Comparison of ENCODE assay signal across 14 cellular contexts in genomic region chr16:55655709-55656694, GRCh38. TPM values are rescaled to one million over a fixed set of nuclear protein-coding genes. Genes with fewer than 3 reads are reported as not detected.
DNase-seq lines count a peak whose midpoint lies in the region; ATAC-seq, FAIRE-seq and TF ChIP-seq lines count a peak whose summit lies in the region.
"Had no signal": no experiment of that assay in that cellular context is flagged by ENCODE, and none has a peak within 500 bp of the region (broad histone marks: within the 10 kb centered on the region; RNA-seq: fewer than 3 reads in every experiment).

SLC6A2 (plus strand) TSS chr16:55655988; CDS start chr16:55656695, 707 bp downstream.

- DNase-seq in BE2C (peak; percentile 97), SK-N-DZ (ENCODE audit: low spot score) (peak; percentile 94), glutamatergic neuron (peak; percentile 65), mucosa of descending colon (no peak), KBM-7 (no peak), HTR-8/SVneo (ENCODE audit: insufficient read length, low spot score) (no peak), NCI-H2171 treated with DMSO at 0.1 percent for 48 hours (lab: John Stamatoyannopoulos, UW) (no peak)
- DNase-seq in activated CD8-positive, alpha-beta memory T cell treated with anti-CD3 and anti-CD28 coated beads, Interleukin-2, amount 50 U/mL, for 4 hours, result no peak
- DNase-seq: activated CD8-positive, alpha-beta T cell treated with anti-CD3 and anti-CD28 coated beads, Interleukin-2, amount 10 ng/mL, durations not matched to agents 7 days and 5 days; stimulated activated naive CD4-positive, alpha-beta T cell had no signal

- no peak for FAIRE-seq in HTR-8/SVneo (lab: Jason Lieb, UNC)

- peaks cover 49% of the 10 kb centered on the region for H3K36me3 ChIP-seq in BE2C
- no peaks in the 10 kb centered on the region for H3K36me3 ChIP-seq in mucosa of descending colon (ENCODE audit: low read depth)

- peaks cover 25% of the 10 kb centered on the region for H3K27me3 Mint-ChIP-seq in glutamatergic neuron (ENCODE audit: unreplicated experiment)

- ATAC-seq in mucosa of descending colon, result peak; percentile 9
- ATAC-seq: activated CD8-positive, alpha-beta T cell treated with anti-CD3 and anti-CD28 coated beads, Interleukin-2, amount 10 ng/mL, durations not matched to agents 7 days and 5 days had no signal

- H3K9me3 ChIP-seq in BE2C, result no peaks in the 10 kb centered on the region
- H3K9me3 ChIP-seq in mucosa of descending colon, result no peaks in the 10 kb centered on the region

- intact Hi-C loops in mucosa of descending colon (cut with DNase I, micrococcal nuclease), result no loop called here

- H3K4me3 ChIP-seq in BE2C (ENCODE audit: low read depth, low read length), result peak within 1 kb of the TSS; percentile 84
- H3K4me3 ChIP-seq in mucosa of descending colon, result no peak within 1 kb of the TSS

- H3K9me3 Mint-ChIP-seq in glutamatergic neuron (ENCODE audit: unreplicated experiment), result peaks cover 5% of the 10 kb centered on the region
- H3K9me3 Mint-ChIP-seq: central memory CD8-positive, alpha-beta T cell had no signal

- H3K27me3 ChIP-seq in BE2C, result no peaks in the 10 kb centered on the region

- H3K36me3 Mint-ChIP-seq in glutamatergic neuron (ENCODE audit: unreplicated experiment), result no peaks in the 10 kb centered on the region

- peak within 1 kb of the TSS; percentile 81 for H3K4me3 Mint-ChIP-seq in glutamatergic neuron (ENCODE audit: unreplicated experiment)
- H3K4me3 Mint-ChIP-seq: activated CD8-positive, alpha-beta T cell treated with anti-CD3 and anti-CD28 coated beads, Interleukin-2, amount 10 ng/mL, durations not matched to agents 7 days and 5 days; central memory CD8-positive, alpha-beta T cell had no signal

- H3K4me1 Mint-ChIP-seq in glutamatergic neuron (ENCODE audit: low read depth, unreplicated experiment), result peaks cover 2% of the 10 kb centered on the region
- H3K4me1 Mint-ChIP-seq: central memory CD8-positive, alpha-beta T cell had no signal

- no peak within 1 kb of the TSS for H3K27ac Mint-ChIP-seq in glutamatergic neuron (ENCODE audit: unreplicated experiment)
- H3K27ac Mint-ChIP-seq: activated CD8-positive, alpha-beta T cell treated with anti-CD3 and anti-CD28 coated beads, Interleukin-2, amount 10 ng/mL, durations not matched to agents 7 days and 5 days had no signal

- H3K4me1 ChIP-seq in BE2C (peaks cover 34% of the 10 kb centered on the region), mucosa of descending colon (ENCODE audit: low read depth) (no peaks in the 10 kb centered on the region)

- in situ Hi-C loops in KBM-7 (cut with MboI; ENCODE audit: low pct_unique_long_range_greater_than_20kb, low sequenced_read_pairs), result no loop called here

- TF ChIP-seq CTCF in BE2C (IDR thresholded peaks at IDR 0.05; ENCODE audit: low read depth, low read length) (peak; percentile 43), glutamatergic neuron (IDR thresholded peaks at IDR 0.05; ENCODE audit: partially characterized antibody, unreplicated experiment) (no peak), mucosa of descending colon (IDR thresholded peaks at IDR 0.05) (no peak)

RNA-seq across cellular contexts. Expression of gene SLC6A2, which starts in this region (rescaled TPM):
- polyA plus RNA-seq in BE2C (2012; ENCODE audit: insufficient read depth, insufficient read length, low read depth), result 60.4 TPM
- 58.1 and 83.8 TPM in 2 replicates for polyA plus RNA-seq in SK-N-DZ (2014; cell fraction: cytosol; rRNA removed)
- 195 and 206 TPM in 2 replicates for polyA plus RNA-seq in SK-N-DZ (2014; cell fraction: nucleus; rRNA removed)
- not detected for total RNA-seq in glutamatergic neuron (ENCODE audit: unreplicated experiment)
- total RNA-seq in mucosa of descending colon, result under 1 TPM in 2 of 3 donors, not detected in 1; 0.09 to 0.19 TPM
- total RNA-seq: activated CD8-positive, alpha-beta T cell treated with anti-CD3 and anti-CD28 coated beads, Interleukin-2, amount 10 ng/mL, durations not matched to agents 7 days and 5 days; kidney epithelial cell; RPMI7951 had no signal
- polyA plus RNA-seq: BJ had no signal

Comparison
In these comparisons a context has a peak if more than half of its experiments do, and no peak if none do; other contexts are left out.
1. Peak in DNase-seq in glutamatergic neuron; RNA of the gene not detected or under 1 TPM.
2. Peak in ATAC-seq in mucosa of descending colon; RNA of the gene not detected or under 1 TPM.
3. DNase-seq: peak in BE2C (single experiment) and SK-N-DZ (single experiment); none in mucosa of descending colon (0 of 3), activated CD8-positive, alpha-beta memory T cell treated with anti-CD3 and anti-CD28 coated beads, Interleukin-2, amount 50 U/mL, for 4 hours (single experiment), KBM-7 (single experiment), HTR-8/SVneo (single experiment) and NCI-H2171 treated with DMSO at 0.1 percent for 48 hours (single experiment).